18 cellular contexts compared by ENCODE assay signal in the genomic region with DNA sequence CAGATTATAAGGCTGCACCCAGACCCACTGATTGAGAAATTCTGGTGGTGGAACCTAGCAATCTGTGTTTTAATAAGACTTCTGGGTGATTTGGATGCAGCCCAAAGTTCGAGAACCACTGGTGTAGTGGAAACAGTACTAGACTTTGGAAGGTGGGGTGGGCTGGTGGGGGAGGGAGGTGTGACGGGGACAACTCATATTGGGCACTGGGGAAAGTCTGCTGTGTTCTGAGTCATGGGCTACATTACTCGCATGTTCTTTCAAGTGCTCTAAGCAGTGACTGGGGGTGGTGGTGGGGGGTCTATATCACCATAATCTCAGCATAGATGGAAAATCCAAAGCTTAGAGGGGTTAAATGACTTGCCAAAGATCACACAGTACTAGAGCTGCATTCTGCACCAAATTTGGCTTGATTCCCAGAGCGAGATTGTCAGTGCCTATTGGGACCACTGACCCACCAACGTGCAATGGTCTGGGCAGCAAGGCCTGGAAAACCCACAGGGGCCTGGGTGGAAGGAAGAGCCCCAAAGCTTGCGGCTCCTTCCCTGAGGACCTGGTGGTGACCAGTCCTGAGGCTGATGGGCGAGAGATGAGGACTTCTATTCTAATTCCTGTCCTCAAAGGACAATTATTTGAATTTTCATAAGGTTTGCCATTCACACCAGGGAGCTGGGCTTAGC.
A peak's percentile ranks its signal among the peaks of the same experiment; 100 is the strongest.
DNase-seq lines count a peak whose midpoint lies in the region; ATAC-seq, FAIRE-seq and TF ChIP-seq lines count a peak whose summit lies in the region.
"Had no signal": no experiment of that assay in that cellular context is flagged by ENCODE, and none has a peak within 500 bp of the region (broad histone marks: within the 10 kb centered on the region; RNA-seq: fewer than 3 reads in every experiment).

No MANE protein-coding gene starts in this region.

- CTCF ChIA-PET in activated CD8-positive, alpha-beta T cell treated with anti-CD3 and anti-CD28 coated beads, Interleukin-2, amount 10 ng/mL, durations not matched to agents 7 days and 5 days (lab: Charles Lee) = interaction anchor here (2.1 kb wide), 1 partner anchor 7 kb away, joined by 9 read pairs; no protein-coding TSS in a partner anchor

- no peak overlapping the region for H3K27ac Mint-ChIP-seq in activated CD8-positive, alpha-beta T cell treated with anti-CD3 and anti-CD28 coated beads, Interleukin-2, amount 10 ng/mL, durations not matched to agents 7 days and 5 days
- H3K27ac Mint-ChIP-seq: H9 had no signal

- H3K4me3 Mint-ChIP-seq in activated CD8-positive, alpha-beta T cell treated with anti-CD3 and anti-CD28 coated beads, Interleukin-2, amount 10 ng/mL, durations not matched to agents 7 days and 5 days = no peak overlapping the region
- H3K4me3 Mint-ChIP-seq: CD4-positive, CD25-positive, alpha-beta regulatory T cell; H9 had no signal

- POLR2A ChIA-PET in activated CD8-positive, alpha-beta T cell treated with anti-CD3 and anti-CD28 coated beads, Interleukin-2, amount 10 ng/mL, durations not matched to agents 7 days and 5 days (lab: Charles Lee) = no interaction called here

- H3K36me3 Mint-ChIP-seq in activated CD8-positive, alpha-beta T cell treated with anti-CD3 and anti-CD28 coated beads, Interleukin-2, amount 10 ng/mL, durations not matched to agents 7 days and 5 days (ENCODE audit: low read depth) = no peaks in the 10 kb centered on the region
- H3K36me3 Mint-ChIP-seq: CD4-positive, CD25-positive, alpha-beta regulatory T cell had no signal

- ATAC-seq in activated CD8-positive, alpha-beta T cell treated with anti-CD3 and anti-CD28 coated beads, Interleukin-2, amount 10 ng/mL, durations not matched to agents 7 days and 5 days = no peak
- ATAC-seq in left lobe of liver = no peak
- ATAC-seq: heart left ventricle had no signal

- FAIRE-seq in GM12892 (lab: Jason Lieb, UNC) = no peak
- FAIRE-seq: HTR-8/SVneo had no signal

- no peaks in the 10 kb centered on the region for H3K4me1 Mint-ChIP-seq in activated CD8-positive, alpha-beta T cell treated with anti-CD3 and anti-CD28 coated beads, Interleukin-2, amount 10 ng/mL, durations not matched to agents 7 days and 5 days (ENCODE audit: low read depth)
- H3K4me1 Mint-ChIP-seq: CD4-positive, CD25-positive, alpha-beta regulatory T cell had no signal

- no peaks in the 10 kb centered on the region for H3K9me3 Mint-ChIP-seq in activated CD8-positive, alpha-beta T cell treated with anti-CD3 and anti-CD28 coated beads, Interleukin-2, amount 10 ng/mL, durations not matched to agents 7 days and 5 days (ENCODE audit: insufficient read depth)
- H3K9me3 Mint-ChIP-seq: CD4-positive, CD25-positive, alpha-beta regulatory T cell; H9 had no signal

- DNase-seq in activated CD4-positive, alpha-beta T cell treated with anti-CD3 and anti-CD28 coated beads for 48 hours = peak; percentile 75
- no peak for DNase-seq in activated CD4-positive, alpha-beta T cell treated with anti-CD3 and anti-CD28 coated beads for 4 hours
- peak; percentile 4 for DNase-seq in activated CD8-positive, alpha-beta T cell treated with anti-CD3 and anti-CD28 coated beads, Interleukin-2, amount 10 ng/mL, durations not matched to agents 7 days and 5 days
- DNase-seq in left lobe of liver (ENCODE audit: low spot score) (peak; percentile 21), dedifferentiated amniotic fluid mesenchymal stem cell (ENCODE audit: extremely low spot score) (no peak), GM12892 (ENCODE audit: insufficient read length) (no peak), C1 segment of cervical spinal cord (lab: John Stamatoyannopoulos, UW) (no peak)
- DNase-seq in stimulated activated CD8-positive, alpha-beta memory T cell treated with anti-CD3 and anti-CD28 coated beads, Interleukin-15, amount 100 ng/mL, for 48 hours (ENCODE audit: low read depth in 2 of 2) = peak; percentile 43 to 64
- DNase-seq: CD4-positive, CD25-positive, alpha-beta regulatory T cell; DND-41; effector CD4-positive, alpha-beta T cell; H9; heart left ventricle; NCI-H187 treated with DMSO at 0.1 percent for 48 hours; NCI-H510A treated with DMSO at 0.1 percent for 48 hours; SIG-M5; uterus had no signal

- TF ChIP-seq POLR2A in GM12892 (IDR thresholded peaks at IDR 0.05; ENCODE audit: low read depth, low read length) = no peak

- no peaks in the 10 kb centered on the region for H3K27me3 Mint-ChIP-seq in activated CD8-positive, alpha-beta T cell treated with anti-CD3 and anti-CD28 coated beads, Interleukin-2, amount 10 ng/mL, durations not matched to agents 7 days and 5 days (ENCODE audit: low read depth)
- H3K27me3 Mint-ChIP-seq: CD4-positive, CD25-positive, alpha-beta regulatory T cell had no signal

Comparison
In these comparisons a context has a peak if more than half of its experiments do, and no peak if none do; other contexts are left out.
1. DNase-seq: peak in activated CD4-positive, alpha-beta T cell treated with anti-CD3 and anti-CD28 coated beads for 48 hours (single experiment), activated CD8-positive, alpha-beta T cell treated with anti-CD3 and anti-CD28 coated beads, Interleukin-2, amount 10 ng/mL, durations not matched to agents 7 days and 5 days (single experiment), left lobe of liver (single experiment) and stimulated activated CD8-positive, alpha-beta memory T cell treated with anti-CD3 and anti-CD28 coated beads, Interleukin-15, amount 100 ng/mL, for 48 hours (2 of 2); none in activated CD4-positive, alpha-beta T cell treated with anti-CD3 and anti-CD28 coated beads for 4 hours (0 of 2), dedifferentiated amniotic fluid mesenchymal stem cell (single experiment), GM12892 (single experiment) and C1 segment of cervical spinal cord (0 of 14).